ENCODE assay signal across 26 cellular contexts in genomic region chr10:98492763-98493162, GRCh38.
"Had no signal": no experiment of that assay in that cellular context is flagged by ENCODE, and none has a peak within 500 bp of the region (broad histone marks: within the 10 kb centered on the region; RNA-seq: fewer than 3 reads in every experiment).

No MANE protein-coding gene starts in this region.

- ATAC-seq: activated naive CD4-positive, alpha-beta T cell treated with anti-CD3 and anti-CD28 coated beads, Interleukin-2, amount 50 U/mL, for 72 hours; effector memory CD8-positive, alpha-beta T cell; esophagus mucosa; naive thymus-derived CD8-positive, alpha-beta T cell; stimulated activated memory B cell treated with anti-CD40 and anti-IgM and Interleukin-4, amounts not matched to agents 10 μg/mL and 1 μg/mL and 100 μg/mL, for 72 hours had no signal

- H3K27me3 ChIP-seq: ascending aorta, brain microvascular endothelial cell, hepatocyte, sigmoid colon, stomach, transverse colon had no signal

- FAIRE-seq: endothelial cell of umbilical vein, TTC549, urothelium cell line had no signal

- H3K27ac ChIP-seq: ascending aorta, brain microvascular endothelial cell, hepatocyte, left ventricle myocardium inferior, sigmoid colon, stomach, transverse colon had no signal

- H3K4me3 ChIP-seq: ascending aorta, hepatocyte, left ventricle myocardium inferior, sigmoid colon, smooth muscle cell, stomach, transverse colon had no signal

- DNase-seq: activated CD4-positive, alpha-beta T cell treated with anti-CD3 and anti-CD28 coated beads for 1 hour; activated gamma-delta T cell treated with Interleukin-2 at 50 U/mL for 16 hours; activated T-cell treated with anti-CD3 and anti-CD28 coated beads, Interleukin-2, amount 50 U/mL, for 1 hour; brain microvascular endothelial cell; caudate nucleus; effector memory CD8-positive, alpha-beta T cell; foreskin melanocyte; glutamatergic neuron; kidney glomerular epithelial cell; left ventricle myocardium inferior; mammary epithelial cell; naive thymus-derived CD8-positive, alpha-beta T cell; retina; sigmoid colon; stimulated activated CD4-positive, alpha-beta T cell treated with anti-CD3 and anti-CD28 coated beads, Interleukin-15, amount 100 ng/mL, for 24 hours; stomach; transverse colon had no signal

- H3K36me3 ChIP-seq: ascending aorta, brain microvascular endothelial cell, left ventricle myocardium inferior, sigmoid colon, stomach, transverse colon had no signal

- H3K4me1 ChIP-seq: ascending aorta, left ventricle myocardium inferior, sigmoid colon, stomach, transverse colon had no signal
